In genomic region chr12:19018302-19018980, GRCh38 we compare ENCODE assay signal across 14 cellular contexts.
A peak's percentile ranks its signal among the peaks of the same experiment; 100 is the strongest.
DNase-seq lines count a peak whose midpoint lies in the region; ATAC-seq, FAIRE-seq and TF ChIP-seq lines count a peak whose summit lies in the region.
"Had no signal": no experiment of that assay in that cellular context is flagged by ENCODE, and none has a peak within 500 bp of the region (broad histone marks: within the 10 kb centered on the region; RNA-seq: fewer than 3 reads in every experiment).

No MANE protein-coding gene starts in this region.

- no peaks in the 10 kb centered on the region for H3K9me3 Mint-ChIP-seq in T-cell

- DNase-seq in AG10803 (ENCODE audit: low read depth) (peak; percentile 85), RCC 7860 (ENCODE audit: low spot score) (peak; percentile 59), fibroblast of mammary gland (ENCODE audit: low read depth) (peak; percentile 83), neuronal stem cell (ENCODE audit: low spot score) (no peak), DMS53 (lab: John Stamatoyannopoulos, UW) (no peak), T-cell (no peak)
- DNase-seq: anterior cingulate cortex, NCI-H146 had no signal

- no peak overlapping the region for H3K18ac ChIP-seq in neuronal stem cell (ENCODE audit: low read length)

- H3K9me3 ChIP-seq in neuronal stem cell (replicated peaks in 1 of 2; ENCODE audit: control insufficient read depth in 2 of 2, insufficient read depth in 1 of 2, low read depth in 1 of 2, low read length in 2 of 2), result no peaks in the 10 kb centered on the region

- H3K4me1 ChIP-seq in neuronal stem cell (ENCODE audit: control insufficient read depth in 2 of 2, insufficient read depth in 1 of 2, low read depth in 1 of 2, low read length in 2 of 2), result no peaks in the 10 kb centered on the region

- no peak overlapping the region for H2BK15ac ChIP-seq in neuronal stem cell (ENCODE audit: low read length)

- ATAC-seq in HG03469 (IDR thresholded peaks at IDR 0.05; ENCODE audit: unreplicated experiment), result no peak
- ATAC-seq in GM21619 (IDR thresholded peaks at IDR 0.05; ENCODE audit: unreplicated experiment), result no peak
- no peak for ATAC-seq in T-cell (replicated peaks in 1 of 4)

- CTCF ChIA-PET in T-cell (lab: Charles Lee), result no interaction called here

- H2BK5ac ChIP-seq in neuronal stem cell (ENCODE audit: low read length), result no peak overlapping the region

- no peaks in the 10 kb centered on the region for H3K79me1 ChIP-seq in neuronal stem cell (ENCODE audit: low read depth, low read length)

- peak overlapping the region; percentile 40 for H2AFZ ChIP-seq in neuronal stem cell (ENCODE audit: low read length)

- no peak overlapping the region for H3K14ac ChIP-seq in neuronal stem cell (ENCODE audit: low read length)

- H3K4me1 Mint-ChIP-seq in T-cell, result no peaks in the 10 kb centered on the region
- H3K4me1 Mint-ChIP-seq: CD14-positive monocyte, memory B cell had no signal

- H2BK12ac ChIP-seq in neuronal stem cell (ENCODE audit: low read length), result no peak overlapping the region

- H4K91ac ChIP-seq in neuronal stem cell (ENCODE audit: low read depth, low read length, poor library complexity), result no peak overlapping the region

- no peak overlapping the region for H4K8ac ChIP-seq in neuronal stem cell (ENCODE audit: low read depth, low read length)

- no peaks in the 10 kb centered on the region for H3K36me3 ChIP-seq in neuronal stem cell (replicated peaks in 1 of 2; ENCODE audit: control insufficient read depth in 2 of 2, insufficient read depth in 2 of 2, low read length in 2 of 2)

- WGBS in neuronal stem cell (ENCODE audit: extremely low coverage in 2 of 2, insufficient read length in 2 of 2, insufficient replicate concordance in 1 of 2), 2 donors, result no CpG with 5 or more reads among the region's 1 CpG

- H3K4me2 ChIP-seq in neuronal stem cell (ENCODE audit: insufficient read depth, low read length, poor library complexity, severe bottlenecking), result no peak overlapping the region

- TF ChIP-seq CTCF in AG10803 (conservative IDR thresholded peaks at IDR 0.05; ENCODE audit: low read length) (no peak), fibroblast of mammary gland (conservative IDR thresholded peaks at IDR 0.05; ENCODE audit: control insufficient read depth, insufficient read depth, low read depth, low read length) (no peak)

- peak; percentile 82 for FAIRE-seq in RCC 7860 (lab: Jason Lieb, UNC)
- FAIRE-seq: frontal cortex, GM19239 had no signal

- no peaks in the 10 kb centered on the region for H3K27me3 Mint-ChIP-seq in T-cell
- H3K27me3 Mint-ChIP-seq: memory B cell had no signal

- no peaks in the 10 kb centered on the region for H3K36me3 Mint-ChIP-seq in T-cell
- H3K36me3 Mint-ChIP-seq: CD14-positive monocyte, memory B cell had no signal

- H3K23ac ChIP-seq in neuronal stem cell (ENCODE audit: low read depth, low read length, poor library complexity), result no peak overlapping the region

- POLR2A ChIA-PET in T-cell (lab: Charles Lee), result interaction anchor here in 1 of 2 donors (0.6 kb wide), 1 partner anchor 32 kb away, joined by 3 read pairs; no protein-coding TSS in a partner anchor

- H3K9ac ChIP-seq in neuronal stem cell (ENCODE audit: low read depth, low read length, poor library complexity), result no peak overlapping the region

- no peaks in the 10 kb centered on the region for H3K27me3 ChIP-seq in neuronal stem cell (ENCODE audit: control insufficient read depth in 3 of 3, insufficient read depth in 3 of 3, low read depth in 1 of 3, low read length in 3 of 3)

- H3K4me3 Mint-ChIP-seq in T-cell, result no peak overlapping the region
- H3K4me3 Mint-ChIP-seq: CD14-positive monocyte, memory B cell had no signal

- no peak overlapping the region for H2AK5ac ChIP-seq in neuronal stem cell (ENCODE audit: low read depth, low read length)

- H3K4ac ChIP-seq in neuronal stem cell (ENCODE audit: low read length), result no peak overlapping the region

- H2BK120ac ChIP-seq in neuronal stem cell (ENCODE audit: low read depth, low read length), result no peak overlapping the region

- H3K4me3 ChIP-seq in AG10803 (ENCODE audit: low read length) (no peak overlapping the region), fibroblast of mammary gland (ENCODE audit: control insufficient read depth, low read depth, low read length) (no peak overlapping the region), neuronal stem cell (ENCODE audit: low read length in 2 of 2) (no peak overlapping the region)

- H3K27ac Mint-ChIP-seq in T-cell, result no peak overlapping the region
- H3K27ac Mint-ChIP-seq: CD14-positive monocyte, memory B cell had no signal

- H3K27ac ChIP-seq in neuronal stem cell (replicated peaks; ENCODE audit: low read length), result no peak overlapping the region

Comparison
In these comparisons a context has a peak if more than half of its experiments do, and no peak if none do; other contexts are left out.
1. DNase-seq: peak in AG10803 (single experiment), RCC 7860 (single experiment) and fibroblast of mammary gland (single experiment); none in neuronal stem cell (single experiment), DMS53 (single experiment) and T-cell (0 of 34).